1 cellular context compared by ENCODE assay signal in genomic region chr1:26522073-26522472, GRCh38.
TF ChIP-seq lines count a peak whose summit lies in the region.

No MANE protein-coding gene starts in this region.

TF ChIP-seq in HepG2, 621 proteins besides CTCF, POLR2A, EP300 and RAD21:
- no peak for TF ChIP-seq ZNF543 (CRISPR knock-in tag; IDR thresholded peaks at IDR 0.05)
- TF ChIP-seq MTF2 (CRISPR knock-in tag; IDR thresholded peaks at IDR 0.05; ENCODE audit: borderline replicate concordance) = no peak
- peak; percentile 76; the same call in 1 of the 2 replicates for TF ChIP-seq ZNF629 (CRISPR knock-in tag; conservative IDR thresholded peaks at IDR 0.05)
- TF ChIP-seq STAG1 (CRISPR knock-in tag; IDR thresholded peaks at IDR 0.05) = no peak
- no peak for TF ChIP-seq ZNF749 (CRISPR knock-in tag; IDR thresholded peaks at IDR 0.05; ENCODE audit: borderline replicate concordance)
- TF ChIP-seq SMARCC2 (IDR thresholded peaks at IDR 0.05) = no peak
- TF ChIP-seq HNRNPL (IDR thresholded peaks at IDR 0.05; ENCODE audit: low read depth, low read length) = no peak
